8 cellular contexts compared by ENCODE assay signal in genomic region chr7:75916259-75916658, GRCh38. TPM values are rescaled to one million over a fixed set of nuclear protein-coding genes. Genes with fewer than 3 reads are reported as not detected.
DNase-seq lines count a peak whose midpoint lies in the region; ATAC-seq and TF ChIP-seq lines count a peak whose summit lies in the region.

No MANE protein-coding gene starts in this region.

- ATAC-seq in T-cell (replicated peaks in 1 of 4): no peak
- no peak for ATAC-seq in gastroesophageal sphincter
- no peak for ATAC-seq in HG03097 (IDR thresholded peaks at IDR 0.05; ENCODE audit: low FRiP score, unreplicated experiment)
- no peak for ATAC-seq in HG03108 (IDR thresholded peaks at IDR 0.05; ENCODE audit: unreplicated experiment)
- ATAC-seq in GM19397 (IDR thresholded peaks at IDR 0.05; ENCODE audit: unreplicated experiment): no peak
- ATAC-seq in GM18909 (IDR thresholded peaks at IDR 0.05; ENCODE audit: poor library complexity, unreplicated experiment): no peak

- H2BK15ac ChIP-seq in H9 (ENCODE audit: low read depth, low read length): no peak overlapping the region

- POLR2A ChIA-PET in T-cell (lab: Charles Lee): interaction anchor here (0.6 to 1.8 kb wide), 6 partner anchors 8 to 478 kb away, joined by 3 to 8 read pairs (median 3); no protein-coding TSS in a partner anchor

- H3K4me3 ChIP-seq in gastroesophageal sphincter: peak overlapping the region; percentile 71 to 76
- H3K4me3 ChIP-seq in skin epidermis: peak overlapping the region; percentile 78 to 99 (median 90)

- H3K27ac ChIP-seq in H9 (ENCODE audit: insufficient read length, low read depth, low read length): no peak overlapping the region
- H3K27ac ChIP-seq in gastroesophageal sphincter: peak overlapping the region in 2 of 4 donors; percentile 88 to 95
- H3K27ac ChIP-seq in skin epidermis: peak overlapping the region in 14 of 21 experiments; percentile 38 to 99 (median 96)

- H3K27me3 Mint-ChIP-seq in H9 (ENCODE audit: low read depth): no peaks in the 10 kb centered on the region; the same call in 1 of the 2 replicates
- H3K27me3 Mint-ChIP-seq in T-cell: no peaks in the 10 kb centered on the region

- no peak overlapping the region for H3K23ac ChIP-seq in H9 (ENCODE audit: insufficient read length, low read depth, low read length)

- H3K9ac ChIP-seq in H9 (ENCODE audit: extremely low read depth, insufficient read length, low read length): no peak overlapping the region

- H2BK12ac ChIP-seq in H9 (ENCODE audit: insufficient read length, low read depth, low read length): no peak overlapping the region

- H4K91ac ChIP-seq in H9 (ENCODE audit: insufficient read length, low read depth, low read length): no peak overlapping the region

- no peak overlapping the region for H2AK5ac ChIP-seq in H9 (ENCODE audit: insufficient read length, low read length)

- H4K20me1 ChIP-seq in H9 (ENCODE audit: control insufficient read depth, insufficient read depth, insufficient read length): no peaks in the 10 kb centered on the region

- no peak for DNase-seq in H9
- DNase-seq in T-cell: no peak

- no peak overlapping the region for H3K27ac Mint-ChIP-seq in H9
- peak overlapping the region in 1 of 2 donors; percentile 84 for H3K27ac Mint-ChIP-seq in T-cell

- WGBS in H9 (ENCODE audit: extremely low coverage, insufficient read length, low lambda C conversion rate): no CpG with 5 or more reads among the region's 5 CpGs
- 50 to 60% methylated on average over 3 to 5 of the region's 5 CpGs for WGBS in gastroesophageal sphincter (ENCODE audit: low coverage in 1 of 2), 2 donors

- peaks cover 32 to 39% of the 10 kb centered on the region in 2 experiments for H3K4me1 Mint-ChIP-seq in H9
- peaks cover 31 to 50% (median 46%) of the 10 kb centered on the region in 3 donors for H3K4me1 Mint-ChIP-seq in T-cell

- H3K14ac ChIP-seq in H9 (ENCODE audit: insufficient read depth, low read length): no peak overlapping the region

- H3K4me1 ChIP-seq in H9 (ENCODE audit: insufficient read depth, low read length): no peaks in the 10 kb centered on the region
- H3K4me1 ChIP-seq in gastroesophageal sphincter: peaks cover 0 to 42% (median 7%) of the 10 kb centered on the region in 3 donors

- H2BK5ac ChIP-seq in H9 (ENCODE audit: insufficient read length, low read length): no peak overlapping the region

- H3K79me2 ChIP-seq in H9 (ENCODE audit: insufficient read depth, low read length): peaks cover 16% of the 10 kb centered on the region; the same call in 1 of the 2 replicates

- peaks cover 8% of the 10 kb centered on the region for H3K23me2 ChIP-seq in H9 (ENCODE audit: insufficient read length, low read depth, low read length, poor library complexity, severe bottlenecking)

- H3K9me3 Mint-ChIP-seq in H9: no peaks in the 10 kb centered on the region; a peak in 1 of 5 replicates
- no peaks in the 10 kb centered on the region for H3K9me3 Mint-ChIP-seq in T-cell

- H2BK20ac ChIP-seq in H9 (ENCODE audit: low read depth, low read length, poor library complexity, severe bottlenecking): no peak overlapping the region

- H3K9me3 ChIP-seq in H9 (ENCODE audit: control insufficient read depth, low read depth, low read length) (no peaks in the 10 kb centered on the region), gastroesophageal sphincter (no peaks in the 10 kb centered on the region)

- no peak overlapping the region for H3K56ac ChIP-seq in H9 (ENCODE audit: insufficient read length, low read depth, low read length)

- H3K4me3 Mint-ChIP-seq in H9 (peak overlapping the region; percentile 83 to 92), T-cell (peak overlapping the region; percentile 90 to 93 (median 90))

- H2BK120ac ChIP-seq in H9 (ENCODE audit: low read depth, low read length, poor library complexity, severe bottlenecking): no peak overlapping the region

- H3K36me3 Mint-ChIP-seq in H9 (ENCODE audit: insufficient read depth in 1 of 3, low read depth in 3 of 3) (peaks cover 0 to 4% (median 3%) of the 10 kb centered on the region in 3 experiments; a peak in 3 of 7 replicates), T-cell (peaks cover 7% of the 10 kb centered on the region)

- no peak overlapping the region for H3K18ac ChIP-seq in H9 (ENCODE audit: insufficient read length, low read depth, low read length)

- no peak overlapping the region for H4K5ac ChIP-seq in H9 (ENCODE audit: insufficient read length, low read depth, low read length)

- no peaks in the 10 kb centered on the region for H3K36me3 ChIP-seq in gastroesophageal sphincter

- no peak overlapping the region for H3T11ph ChIP-seq in H9 (ENCODE audit: low read length)

- peak overlapping the region; percentile 80 for H3K4me2 ChIP-seq in H9 (ENCODE audit: insufficient read depth, insufficient read length, low read length)

- no peak overlapping the region for H3K4ac ChIP-seq in H9 (ENCODE audit: low read depth, low read length)

- H3K79me1 ChIP-seq in H9 (ENCODE audit: insufficient read depth, low read depth, low read length, poor library complexity, severe bottlenecking): peaks cover 6% of the 10 kb centered on the region

- TF ChIP-seq EP300 in gastroesophageal sphincter (IDR thresholded peaks at IDR 0.05): no peak

- no peaks in the 10 kb centered on the region for H3K27me3 ChIP-seq in H9 (ENCODE audit: insufficient read depth, low read length)
- no peaks in the 10 kb centered on the region for H3K27me3 ChIP-seq in gastroesophageal sphincter

- H2AFZ ChIP-seq in H9 (ENCODE audit: low read length): no peak overlapping the region

- CTCF ChIA-PET in T-cell (lab: Charles Lee): interaction anchor here in 1 of 2 donors (0.6 to 1.5 kb wide), 4 partner anchors 38 to 104 kb away, joined by 3 to 5 read pairs (median 3); partner anchors contain the start of gene RHBDD2

- no peak overlapping the region for H4K8ac ChIP-seq in H9 (replicated peaks; ENCODE audit: insufficient read length, low read depth, low read length)

- TF ChIP-seq POLR2A in gastroesophageal sphincter (IDR thresholded peaks at IDR 0.05): no peak

- TF ChIP-seq CTCF in H9 (conservative IDR thresholded peaks at IDR 0.05) (no peak), gastroesophageal sphincter (IDR thresholded peaks at IDR 0.05) (no peak)

RNA-seq across cellular contexts. Expression of gene POR, which starts 1.3 kb away (rescaled TPM):
- 125 and 128 TPM in 2 replicates for total RNA-seq in H9 (2021)
- 10 to 100 TPM; 41.1 to 83.3 (median 58.8) TPM for total RNA-seq in T-cell
- 10 to 100 TPM; 31.5 to 54.3 (median 47.7) TPM for total RNA-seq in gastroesophageal sphincter

RNA-seq across cellular contexts. Expression of gene RHBDD2, which starts 37.4 kb away (rescaled TPM):
- 27.6 and 30.0 TPM in 2 replicates for total RNA-seq in H9 (2021)
- 100 to 1,000 TPM in 1 of 5 donors, 10 to 100 TPM in 4; 46.7 to 110 (median 59.4) TPM for total RNA-seq in T-cell
- 10 to 100 TPM; 21.6 to 30.2 (median 25.6) TPM for total RNA-seq in gastroesophageal sphincter
